ENCODE assay signal across 8 cellular contexts in the genomic region with DNA sequence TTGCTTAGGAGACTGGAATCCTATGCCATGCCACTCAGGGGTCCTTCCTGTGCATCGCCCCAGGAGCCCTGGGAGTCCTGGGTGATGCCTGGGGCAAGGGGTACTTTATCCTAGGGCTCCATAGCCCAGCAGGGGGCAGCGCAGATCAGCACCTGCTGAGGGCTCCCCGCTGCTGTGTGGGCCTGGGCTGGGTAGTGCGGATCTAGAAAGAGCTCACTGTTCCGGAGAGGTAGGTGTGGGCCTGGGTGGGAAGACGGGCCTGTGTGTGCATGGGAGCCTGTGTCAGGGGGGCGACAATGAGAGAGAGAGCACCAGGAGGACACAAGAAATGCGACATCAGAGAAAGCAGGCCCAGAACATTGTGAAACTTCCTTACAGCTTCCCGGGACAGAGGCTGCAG. TPM values are rescaled to one million over a fixed set of nuclear protein-coding genes. Genes with fewer than 3 reads are reported as not detected.
A peak's percentile ranks its signal among the peaks of the same experiment; 100 is the strongest.
DNase-seq lines count a peak whose midpoint lies in the region; ATAC-seq and TF ChIP-seq lines count a peak whose summit lies in the region.

No MANE protein-coding gene starts in this region.

- ATAC-seq in HG03457 (IDR thresholded peaks at IDR 0.05; ENCODE audit: unreplicated experiment) (no peak), HG03460 (IDR thresholded peaks at IDR 0.05; ENCODE audit: unreplicated experiment) (no peak), GM21576 (IDR thresholded peaks at IDR 0.05; ENCODE audit: unreplicated experiment) (no peak)

- H3K4me3 Mint-ChIP-seq in osteocyte (ENCODE audit: unreplicated experiment) = no peak overlapping the region

- no peaks in the 10 kb centered on the region for H3K27me3 Mint-ChIP-seq in osteocyte (ENCODE audit: unreplicated experiment)

- DNase-seq in AG08395 (ENCODE audit: low spot score) (peak; percentile 49), GM19238 (ENCODE audit: insufficient read length, low spot score) (peak; percentile 34), fibroblast of pulmonary artery (ENCODE audit: low read depth) (peak; percentile 31), osteocyte (ENCODE audit: extremely low spot score, unreplicated experiment) (no peak)

- no peak overlapping the region for H3K27ac ChIP-seq in VCaP

- H3K9me3 Mint-ChIP-seq in osteocyte (ENCODE audit: unreplicated experiment) = no peaks in the 10 kb centered on the region

- TF ChIP-seq CTCF in VCaP (conservative IDR thresholded peaks at IDR 0.05) = peak; percentile 74
- peak; percentile 53 for TF ChIP-seq CTCF in fibroblast of pulmonary artery (IDR thresholded peaks at IDR 0.05; ENCODE audit: low read length, missing control alignments)
- peak; percentile 47 for TF ChIP-seq CTCF in osteocyte (IDR thresholded peaks at IDR 0.05)

- no peak overlapping the region for H3K27ac Mint-ChIP-seq in osteocyte (ENCODE audit: unreplicated experiment)

- peaks cover 40% of the 10 kb centered on the region for H3K4me1 Mint-ChIP-seq in osteocyte (ENCODE audit: unreplicated experiment)

- no peak overlapping the region for H3K4me3 ChIP-seq in fibroblast of pulmonary artery (replicated peaks; ENCODE audit: low read depth, low read length)

- no peaks in the 10 kb centered on the region for H3K36me3 Mint-ChIP-seq in osteocyte (ENCODE audit: unreplicated experiment)

RNA-seq across cellular contexts. Expression of a gene that starts 11.4 kb away (rescaled TPM):
- total RNA-seq in osteocyte = 43.6 and 47.9 TPM in 2 replicates
